In genomic region chr4:64158648-64159326, GRCh38 we compare ENCODE assay signal across 8 cellular contexts.
A peak's percentile ranks its signal among the peaks of the same experiment; 100 is the strongest.
DNase-seq lines count a peak whose midpoint lies in the region; ATAC-seq and TF ChIP-seq lines count a peak whose summit lies in the region.

No MANE protein-coding gene starts in this region.

- no peaks in the 10 kb centered on the region for H3K36me3 ChIP-seq in Panc1 (ENCODE audit: control insufficient read depth, insufficient read depth, low read length)

- no peaks in the 10 kb centered on the region for H3K9me3 Mint-ChIP-seq in MCF 10A (ENCODE audit: unreplicated experiment)

- no peaks in the 10 kb centered on the region for H3K27me3 Mint-ChIP-seq in MCF 10A (ENCODE audit: insufficient read depth, unreplicated experiment)

- CTCF ChIA-PET in Panc1 (lab: Charles Lee): interaction anchor here (0.9 kb wide), 1 partner anchor 380 kb away, joined by 3 read pairs; no protein-coding TSS in a partner anchor
- CTCF ChIA-PET in MCF 10A (lab: Yijun Ruan, JAX): interaction anchor here (0.6 to 1.8 kb wide), 15 partner anchors 9 to 1311 kb away, joined by 3 to 19 read pairs (median 3); no protein-coding TSS in a partner anchor

- peak; percentile 59; the same call in 1 of the 2 replicates for TF ChIP-seq CTCF in Panc1 (IDR thresholded peaks at IDR 0.05)
- peak; percentile 60 for TF ChIP-seq CTCF in MCF 10A (IDR thresholded peaks at IDR 0.05; ENCODE audit: unreplicated experiment)

- no peaks in the 10 kb centered on the region for H3K36me3 Mint-ChIP-seq in MCF 10A (ENCODE audit: insufficient read depth, unreplicated experiment)

- no peaks in the 10 kb centered on the region for H3K9me3 ChIP-seq in Panc1 (ENCODE audit: control insufficient read depth, insufficient read depth, low read depth, low read length)

- intact Hi-C loops in Panc1 (cut with micrococcal nuclease; ENCODE audit: unreplicated experiment): loop anchor here (1.0 kb wide), 1 partner anchor 381 kb away; no protein-coding TSS in a partner anchor
- intact Hi-C loops in MCF 10A (cut with micrococcal nuclease): loop anchor here (1.0 kb wide), 2 partner anchors 381 to 427 kb away; no protein-coding TSS in a partner anchor

- POLR2A ChIA-PET in Panc1 (lab: Charles Lee) (no interaction called here), MCF 10A (lab: Yijun Ruan, JAX) (interaction anchor here (0.7 to 1.2 kb wide), 3 partner anchors 360 to 382 kb away, joined by 3 to 7 read pairs (median 3); no protein-coding TSS in a partner anchor)

- peak overlapping the region in 1 of 2 experiments; percentile 19; a peak in 1 of 4 replicates for H3K4me3 ChIP-seq in Panc1 (ENCODE audit: low read depth in 2 of 2, low read length in 2 of 2)

- in situ Hi-C loops in Panc1 (cut with HindIII; ENCODE audit: low pct_unique_long_range_greater_than_20kb, low sequenced_read_pairs): no loop called here

- peak overlapping the region; percentile 66 for H3K4me3 Mint-ChIP-seq in MCF 10A (ENCODE audit: unreplicated experiment)

- DNase-seq in activated T-cell treated with anti-CD3 and anti-CD28 coated beads for 4 hours: peak; percentile 12
- DNase-seq in activated T-cell treated with anti-CD3 and anti-CD28 coated beads, Interleukin-2, amount 50 U/mL, for 1 hour: no peak
- DNase-seq in HT-29 (ENCODE audit: low spot score): peak; percentile 83
- peak; percentile 32 for DNase-seq in Panc1 (ENCODE audit: low read depth, low spot score)
- DNase-seq in MCF 10A (ENCODE audit: unreplicated experiment): peak; percentile 82
- no peak for DNase-seq in left lobe of liver (ENCODE audit: low spot score)
- peak; percentile 4 for DNase-seq in stimulated activated CD8-positive, alpha-beta memory T cell treated with anti-CD3 and anti-CD28 coated beads, Interleukin-12 subunit alpha, Interleukin-12 subunit beta, amount 100 ng/mL, for 1 hour (ENCODE audit: low read depth)

- no peaks in the 10 kb centered on the region for H3K27me3 ChIP-seq in Panc1 (ENCODE audit: control insufficient read depth, insufficient read depth, low read length)

- peak overlapping the region; percentile 44 for H3K27ac Mint-ChIP-seq in MCF 10A (ENCODE audit: low read depth, unreplicated experiment)

- peak; percentile 88 for ATAC-seq in GM21528 (IDR thresholded peaks at IDR 0.05; ENCODE audit: low FRiP score, unreplicated experiment)
- no peak for ATAC-seq in Panc1
- ATAC-seq in left lobe of liver: peak; percentile 87

- BruUV-seq in Panc1 (replicated peaks; lab: Mats Ljungman, UMichigan): no TSS peak
- no TSS peak for BruUV-seq in MCF 10A (replicated peaks; lab: Mats Ljungman, UMichigan)

- H3K27ac ChIP-seq in Panc1 (ENCODE audit: low read length): no peak overlapping the region

- H3K4me1 ChIP-seq in Panc1 (ENCODE audit: control insufficient read depth, insufficient read depth, low read length): no peaks in the 10 kb centered on the region

- no peaks in the 10 kb centered on the region for H3K4me1 Mint-ChIP-seq in MCF 10A (ENCODE audit: insufficient read depth, unreplicated experiment)

Comparison
In these comparisons a context has a peak if more than half of its experiments do, and no peak if none do; other contexts are left out.
1. DNase-seq: peak in activated T-cell treated with anti-CD3 and anti-CD28 coated beads for 4 hours (single experiment), HT-29 (single experiment), Panc1 (single experiment), MCF 10A (single experiment) and stimulated activated CD8-positive, alpha-beta memory T cell treated with anti-CD3 and anti-CD28 coated beads, Interleukin-12 subunit alpha, Interleukin-12 subunit beta, amount 100 ng/mL, for 1 hour (single experiment); none in activated T-cell treated with anti-CD3 and anti-CD28 coated beads, Interleukin-2, amount 50 U/mL, for 1 hour (single experiment) and left lobe of liver (single experiment).